ENCODE assay signal across 8 cellular contexts in the genomic region with DNA sequence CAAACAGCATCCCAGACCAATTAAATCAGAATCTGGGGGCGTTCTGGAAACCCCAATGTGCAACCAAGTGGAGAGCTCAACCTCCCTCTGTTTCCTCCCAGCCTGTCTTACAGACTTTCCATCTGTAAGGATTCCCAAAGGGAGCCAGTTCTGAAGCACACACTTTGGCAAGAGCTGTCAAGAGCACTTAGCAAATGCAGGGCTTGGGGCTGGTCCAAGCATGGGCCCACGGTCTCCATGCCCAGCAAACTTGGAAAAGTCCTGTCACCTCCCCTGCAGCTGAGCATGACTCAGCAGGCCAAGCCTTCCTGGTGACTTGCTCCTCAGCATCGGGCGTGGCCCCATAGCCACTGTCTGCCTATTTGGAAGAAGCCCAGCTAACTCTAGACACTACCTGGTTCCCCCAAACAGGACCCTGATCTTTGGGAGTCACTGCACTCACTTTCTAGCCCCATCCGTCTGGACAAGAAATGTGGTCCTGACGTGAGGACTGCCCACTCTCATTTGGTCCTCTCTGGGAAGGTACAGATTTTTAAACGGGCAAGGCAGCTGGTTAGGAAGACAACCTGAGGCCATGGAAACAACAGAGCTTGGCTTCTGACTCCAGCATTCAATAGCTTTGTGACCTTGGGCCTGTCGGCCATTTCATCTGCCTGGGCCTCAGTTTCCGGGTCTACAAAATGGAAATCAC. TPM values are rescaled to one million over a fixed set of nuclear protein-coding genes. Genes with fewer than 3 reads are reported as not detected.
DNase-seq lines count a peak whose midpoint lies in the region; ATAC-seq and TF ChIP-seq lines count a peak whose summit lies in the region.

No MANE protein-coding gene starts in this region.

- H3K27ac Mint-ChIP-seq in activated CD4-positive, alpha-beta T cell treated with anti-CD3 and anti-CD28 coated beads for 36 hours: peak overlapping the region; percentile 79

- H3K4me3 ChIP-seq in SU-DHL-6 (ENCODE audit: insufficient read depth, low read length, poor library complexity, severe bottlenecking): no peak overlapping the region
- H3K4me3 ChIP-seq in dorsolateral prefrontal cortex: no peak overlapping the region
- no peak overlapping the region for H3K4me3 ChIP-seq in upper lobe of left lung
- no peak overlapping the region for H3K4me3 ChIP-seq in MM.1S (ENCODE audit: low read length)

- 0 out of 2 replicates have a peak, but pooled peaks cover 3% of the 10 kb centered on the region for H3K36me3 ChIP-seq in SU-DHL-6 (ENCODE audit: low read length)
- no peaks in the 10 kb centered on the region for H3K36me3 ChIP-seq in upper lobe of left lung
- 0 out of 2 replicates have a peak, but pooled peaks cover 2% of the 10 kb centered on the region for H3K36me3 ChIP-seq in MM.1S (replicated peaks; ENCODE audit: insufficient read depth, low read length)

- H3K4me1 Mint-ChIP-seq in activated CD4-positive, alpha-beta T cell treated with anti-CD3 and anti-CD28 coated beads for 36 hours: peaks cover 95% of the 10 kb centered on the region

- ATAC-seq in activated CD4-positive, alpha-beta T cell treated with anti-CD3 and anti-CD28 coated beads for 36 hours: peak; percentile 14
- ATAC-seq in upper lobe of left lung (ENCODE audit: low FRiP score in 2 of 2): peak; percentile 73 to 84

- H3K9me2 ChIP-seq in SU-DHL-6 (replicated peaks; ENCODE audit: insufficient read depth, low read length) (no peaks in the 10 kb centered on the region), MM.1S (replicated peaks; ENCODE audit: insufficient read depth, low read length) (no peaks in the 10 kb centered on the region)

- H3K4me3 Mint-ChIP-seq in activated CD4-positive, alpha-beta T cell treated with anti-CD3 and anti-CD28 coated beads for 36 hours: no peak overlapping the region

- peak in 2 of 4 donors; percentile 56 to 67 for TF ChIP-seq EP300 in upper lobe of left lung (IDR thresholded peaks at IDR 0.05)

- H3F3A ChIP-seq in SU-DHL-6 (ENCODE audit: insufficient read depth): 0 out of 2 replicates have a peak, but pooled peaks cover 15% of the 10 kb centered on the region
- no peaks in the 10 kb centered on the region for H3F3A ChIP-seq in MM.1S (ENCODE audit: insufficient read depth, low read length)

- H3K27me3 Mint-ChIP-seq in activated CD4-positive, alpha-beta T cell treated with anti-CD3 and anti-CD28 coated beads for 36 hours: no peaks in the 10 kb centered on the region

- H3K9me3 Mint-ChIP-seq in activated CD4-positive, alpha-beta T cell treated with anti-CD3 and anti-CD28 coated beads for 36 hours (ENCODE audit: low read depth): no peaks in the 10 kb centered on the region

- H3K4me1 ChIP-seq in upper lobe of left lung (peaks cover 74 to 90% (median 83%) of the 10 kb centered on the region in 4 donors), MM.1S (ENCODE audit: low read length) (0 out of 2 replicates have a peak, but pooled peaks cover 11% of the 10 kb centered on the region)

- WGBS in upper lobe of left lung, 2 donors: 45 to 56% methylated on average over 9 of the region's 9 CpGs

- TF ChIP-seq CTCF in SU-DHL-6 (IDR thresholded peaks at IDR 0.05; ENCODE audit: insufficient read depth, low read length, poor library complexity, severe bottlenecking) (no peak), dorsolateral prefrontal cortex (IDR thresholded peaks at IDR 0.05 in 54 of 56, conservative IDR thresholded peaks at IDR 0.05 in 2 of 56; ENCODE audit: low read depth in 1 of 56, partially characterized antibody in 56 of 56) (no peak), upper lobe of left lung (IDR thresholded peaks at IDR 0.05) (no peak), MM.1S (IDR thresholded peaks at IDR 0.05; ENCODE audit: low read length) (no peak)

- DNase-seq in activated CD4-positive, alpha-beta T cell treated with anti-CD3 and anti-CD28 coated beads for 36 hours: peak; percentile 55
- DNase-seq in activated CD4-positive, alpha-beta T cell treated with anti-CD3 and anti-CD28 coated beads for 1 hour: no peak
- DNase-seq in dorsolateral prefrontal cortex: peak in 8 of 10 donors; percentile 56 to 86 (median 76)
- DNase-seq in midbrain (lab: John Stamatoyannopoulos, UW): peak; percentile 32
- DNase-seq in upper lobe of left lung: peak in 1 of 2 donors; percentile 95
- no peak for DNase-seq in MM.1S
- no peak for DNase-seq in NCI-H524 treated with DMSO at 0.1 percent for 48 hours (lab: John Stamatoyannopoulos, UW)

- no peak for TF ChIP-seq POLR2A in upper lobe of left lung (IDR thresholded peaks at IDR 0.05)

- CTCF ChIA-PET in activated CD4-positive, alpha-beta T cell treated with anti-CD3 and anti-CD28 coated beads for 36 hours (lab: Charles Lee): interaction anchor here (0.7 to 1.9 kb wide), 3 partner anchors 11 to 133 kb away, joined by 3 to 6 read pairs (median 5); no protein-coding TSS in a partner anchor

- no peak overlapping the region for H3K9ac ChIP-seq in SU-DHL-6 (ENCODE audit: low read length)
- H3K9ac ChIP-seq in MM.1S (ENCODE audit: low read length): no peak overlapping the region

- peaks cover 36% of the 10 kb centered on the region for H3K79me2 ChIP-seq in SU-DHL-6 (ENCODE audit: insufficient read depth, low read length)
- H3K79me2 ChIP-seq in MM.1S (ENCODE audit: low read length): peaks cover 79% of the 10 kb centered on the region

- H3K27me3 ChIP-seq in SU-DHL-6 (ENCODE audit: low read length) (no peaks in the 10 kb centered on the region), dorsolateral prefrontal cortex (no peaks in the 10 kb centered on the region), upper lobe of left lung (no peaks in the 10 kb centered on the region), MM.1S (replicated peaks; ENCODE audit: insufficient read depth, low read length) (no peaks in the 10 kb centered on the region)

- no peak overlapping the region for H3K4me2 ChIP-seq in SU-DHL-6 (ENCODE audit: low read depth, low read length, poor library complexity, severe bottlenecking)
- no peak overlapping the region for H3K4me2 ChIP-seq in MM.1S (ENCODE audit: low read depth, low read length)

- H3K9me3 ChIP-seq in SU-DHL-6 (ENCODE audit: insufficient read depth, low read length) (no peaks in the 10 kb centered on the region), upper lobe of left lung (no peaks in the 10 kb centered on the region), MM.1S (replicated peaks; ENCODE audit: insufficient read depth, low read length) (no peaks in the 10 kb centered on the region)

- H3K27ac ChIP-seq in SU-DHL-6 (ENCODE audit: low read depth, low read length) (peak overlapping the region; percentile 56), dorsolateral prefrontal cortex (peak overlapping the region in 57 of 59 donors; percentile 33 to 88 (median 75)), upper lobe of left lung (peak overlapping the region; percentile 38 to 71 (median 53)), MM.1S (ENCODE audit: low read length) (no peak overlapping the region)

- H2AFZ ChIP-seq in SU-DHL-6 (ENCODE audit: low read depth, low read length, severe bottlenecking): no peak overlapping the region
- no peak overlapping the region for H2AFZ ChIP-seq in MM.1S (ENCODE audit: low read length)

- H4K20me1 ChIP-seq in SU-DHL-6 (ENCODE audit: low read depth, low read length) (no peaks in the 10 kb centered on the region), MM.1S (ENCODE audit: insufficient read depth, low read length) (no peaks in the 10 kb centered on the region)

- H3K36me3 Mint-ChIP-seq in activated CD4-positive, alpha-beta T cell treated with anti-CD3 and anti-CD28 coated beads for 36 hours (ENCODE audit: low read depth): peaks cover 79% of the 10 kb centered on the region

- POLR2A ChIA-PET in activated CD4-positive, alpha-beta T cell treated with anti-CD3 and anti-CD28 coated beads for 36 hours (lab: Charles Lee): interaction anchor here (0.6 to 0.7 kb wide), 3 partner anchors 10 to 164 kb away, joined by 3 read pairs; no protein-coding TSS in a partner anchor

- intact Hi-C loops in activated CD4-positive, alpha-beta T cell treated with anti-CD3 and anti-CD28 coated beads for 36 hours (cut with DNase I, micrococcal nuclease): loop anchor here in 1 of 2 experiments (1.0 kb wide), 1 partner anchor 17 kb away; the partner anchor contains the start of gene SLC2A1
- intact Hi-C loops in dorsolateral prefrontal cortex (cut with DNase I): no loop called here

RNA-seq across cellular contexts. Expression of gene SLC2A1, which starts 16.9 kb away (rescaled TPM):
- total RNA-seq in activated CD4-positive, alpha-beta T cell treated with anti-CD3 and anti-CD28 coated beads for 36 hours: 100 to 1,000 TPM; 115 to 125 TPM
- total RNA-seq in dorsolateral prefrontal cortex: 100 to 1,000 TPM in 67 of 120 experiments, 10 to 100 TPM in 53; 36.8 to 290 (median 105) TPM
- total RNA-seq in upper lobe of left lung: 10 to 100 TPM in 3 of 6 donors, 1 to 10 TPM in 3; 6.3 to 24.3 (median 10.5) TPM

Comparison
In these comparisons a context has a peak if more than half of its experiments do, and no peak if none do; other contexts are left out.
1. DNase-seq: peak in activated CD4-positive, alpha-beta T cell treated with anti-CD3 and anti-CD28 coated beads for 36 hours (single experiment), dorsolateral prefrontal cortex (8 of 10) and midbrain (single experiment); none in activated CD4-positive, alpha-beta T cell treated with anti-CD3 and anti-CD28 coated beads for 1 hour (single experiment), MM.1S (single experiment) and NCI-H524 treated with DMSO at 0.1 percent for 48 hours (single experiment).